8 cellular contexts compared by ENCODE assay signal in the genomic region with DNA sequence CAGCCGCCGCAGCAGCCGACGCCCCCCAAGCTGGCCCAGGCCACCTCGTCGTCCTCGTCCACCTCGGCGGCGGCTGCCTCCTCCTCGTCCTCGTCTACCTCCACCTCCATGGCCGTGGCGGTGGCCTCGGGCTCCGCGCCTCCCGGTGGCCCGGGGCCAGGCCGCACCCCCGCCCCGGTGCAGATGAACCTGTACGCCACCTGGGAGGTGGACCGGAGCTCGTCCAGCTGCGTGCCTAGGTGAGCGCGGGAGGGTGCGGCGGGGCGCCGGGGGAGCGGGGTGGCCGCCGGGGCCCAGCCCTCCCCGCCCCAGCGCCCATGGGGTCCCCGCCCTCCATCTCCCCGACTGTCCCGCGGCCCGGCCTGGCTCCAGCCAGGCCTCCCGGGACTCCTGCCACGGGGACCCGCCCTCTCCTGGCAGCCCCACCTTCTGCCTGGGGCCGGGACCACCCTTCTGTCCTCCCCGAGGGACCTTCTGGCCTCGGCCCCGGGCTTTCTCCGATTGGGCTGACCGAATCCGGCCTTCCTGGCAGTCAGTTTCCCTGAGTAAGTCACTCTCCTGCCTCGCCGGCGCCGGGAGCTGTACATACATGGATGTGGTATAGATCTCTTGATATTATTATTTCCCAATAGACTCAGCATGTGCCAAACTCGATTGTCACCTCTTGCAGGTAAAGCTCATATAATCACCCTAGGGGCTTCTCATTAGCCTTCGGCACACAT. TPM values are rescaled to one million over a fixed set of nuclear protein-coding genes. Genes with fewer than 3 reads are reported as not detected.
A peak's percentile ranks its signal among the peaks of the same experiment; 100 is the strongest.
DNase-seq lines count a peak whose midpoint lies in the region; ATAC-seq and TF ChIP-seq lines count a peak whose summit lies in the region.

No MANE protein-coding gene starts in this region.

- peak overlapping the region; percentile 99 for H3K4me2 ChIP-seq in Karpas-422 (ENCODE audit: low read depth, low read length, poor library complexity, severe bottlenecking)

- intact Hi-C loops in adrenal gland (cut with DNase I) = loop anchor here (2.0 to 10.0 kb wide), 2 partner anchors 60 to 574 kb away; no protein-coding TSS in a partner anchor

- peak; percentile 14 for ATAC-seq in GM19452 (IDR thresholded peaks at IDR 0.05; ENCODE audit: unreplicated experiment)

- H3K4me1 ChIP-seq in Karpas-422 (ENCODE audit: low read length) = peaks cover 60% of the 10 kb centered on the region
- peaks cover 18 to 39% of the 10 kb centered on the region in 2 donors for H3K4me1 ChIP-seq in adrenal gland (replicated peaks in 1 of 2)
- H3K4me1 ChIP-seq in right atrium auricular region = peaks cover 0 to 41% of the 10 kb centered on the region in 2 donors
- H3K4me1 ChIP-seq in rectal smooth muscle tissue (ENCODE audit: control insufficient read depth, insufficient read depth, low read length) = peaks cover 13% of the 10 kb centered on the region

- no peaks in the 10 kb centered on the region for H3K27me3 ChIP-seq in Karpas-422 (ENCODE audit: low read length)
- H3K27me3 ChIP-seq in adrenal gland = no peaks in the 10 kb centered on the region
- no peaks in the 10 kb centered on the region for H3K27me3 ChIP-seq in right atrium auricular region
- no peaks in the 10 kb centered on the region for H3K27me3 ChIP-seq in rectal smooth muscle tissue (ENCODE audit: control insufficient read depth, insufficient read depth, low read length)

- peaks cover 34% of the 10 kb centered on the region for H3K36me3 ChIP-seq in Karpas-422 (ENCODE audit: insufficient read depth, low read length)
- peaks cover 0 to 27% of the 10 kb centered on the region in 2 donors for H3K36me3 ChIP-seq in adrenal gland (replicated peaks in 1 of 2)
- peaks cover 29% of the 10 kb centered on the region for H3K36me3 ChIP-seq in right atrium auricular region
- peaks cover 19% of the 10 kb centered on the region for H3K36me3 ChIP-seq in rectal smooth muscle tissue (ENCODE audit: control insufficient read depth, insufficient read depth, low read length)

- H3K4me3 ChIP-seq in Karpas-422 (ENCODE audit: low read length) (peak overlapping the region; percentile 82), adrenal gland (peak overlapping the region; percentile 13 to 75 (median 62)), right atrium auricular region (peak overlapping the region; percentile 67 to 93), rectal smooth muscle tissue (ENCODE audit: low read length) (peak overlapping the region; percentile 76)

- peak overlapping the region; percentile 87 for H3K9ac ChIP-seq in Karpas-422 (ENCODE audit: low read length)
- H3K9ac ChIP-seq in rectal smooth muscle tissue (ENCODE audit: low read length) = no peak overlapping the region

- 1 to 3% (median 2%) methylated on average over 12 to 58 of the region's 58 CpGs for WGBS in adrenal gland, 4 donors

- H4K20me1 ChIP-seq in Karpas-422 (ENCODE audit: insufficient read depth, low read depth, low read length) = no peaks in the 10 kb centered on the region

- no peak for TF ChIP-seq POLR2A in adrenal gland (IDR thresholded peaks at IDR 0.05)

- TF ChIP-seq CTCF in adrenal gland (IDR thresholded peaks at IDR 0.05) (no peak), right atrium auricular region (IDR thresholded peaks at IDR 0.05) (peak in 1 of 2 donors; percentile 6)

- H3K79me2 ChIP-seq in Karpas-422 (ENCODE audit: low read length) = peaks cover 58% of the 10 kb centered on the region

- H3K9me2 ChIP-seq in Karpas-422 (replicated peaks; ENCODE audit: insufficient read depth, low read length) = no peaks in the 10 kb centered on the region

- no peaks in the 10 kb centered on the region for H3K9me3 ChIP-seq in Karpas-422 (ENCODE audit: low read length)
- no peaks in the 10 kb centered on the region for H3K9me3 ChIP-seq in adrenal gland (replicated peaks in 1 of 3)
- no peaks in the 10 kb centered on the region for H3K9me3 ChIP-seq in right atrium auricular region

- peak in 9 of 14 donors; percentile 25 to 53 (median 41) for DNase-seq in C1 segment of cervical spinal cord (lab: John Stamatoyannopoulos, UW)
- DNase-seq in Karpas-422 = peak; percentile 70
- peak; percentile 51 to 74 (median 65) for DNase-seq in adrenal gland
- peak; percentile 85 for DNase-seq in right atrium auricular region (ENCODE audit: low spot score)
- DNase-seq in HuH-7.5 (ENCODE audit: low spot score) = no peak
- no peak for DNase-seq in NCI-H2081 treated with DMSO at 0.1 percent for 48 hours (lab: John Stamatoyannopoulos, UW)

- H3K27ac ChIP-seq in Karpas-422 (ENCODE audit: low read length) (peak overlapping the region; percentile 81), adrenal gland (peak overlapping the region; percentile 48 to 98 (median 79)), right atrium auricular region (peak overlapping the region; percentile 92 to 95), rectal smooth muscle tissue (ENCODE audit: low read depth, low read length) (peak overlapping the region; percentile 80)

- no peak overlapping the region for H2AFZ ChIP-seq in Karpas-422 (ENCODE audit: low read length)

RNA-seq across cellular contexts. Expression of a gene that starts 0.7 kb away (rescaled TPM):
- total RNA-seq in Karpas-422 (2014; rRNA removed; shearing (Covaris generic); ENCODE audit: low replicate concordance) = 60.5 and 81.1 TPM in 2 replicates
- 10 to 100 TPM; 30.5 to 60.5 (median 51.9) TPM for total RNA-seq in adrenal gland
- 10 to 100 TPM; 23.9 to 37.4 (median 29.9) TPM for polyA plus RNA-seq in adrenal gland
- 10 to 100 TPM; 47.7 to 88.9 TPM for total RNA-seq in right atrium auricular region

RNA-seq across cellular contexts. Expression of a gene that starts 18.6 kb away (rescaled TPM):
- total RNA-seq in Karpas-422 (2014; rRNA removed; shearing (Covaris generic); ENCODE audit: low replicate concordance) = 89.0 and 166 TPM in 2 replicates
- 100 to 1,000 TPM; 125 to 177 (median 145) TPM for total RNA-seq in adrenal gland
- polyA plus RNA-seq in adrenal gland = 100 to 1,000 TPM; 101 to 196 (median 127) TPM
- total RNA-seq in right atrium auricular region = 100 to 1,000 TPM in 1 of 2 donors, 10 to 100 TPM in 1; 62.5 to 111 TPM

RNA-seq across cellular contexts. Expression of a gene that starts 21.8 kb away (rescaled TPM):
- not detected in 2 replicates for total RNA-seq in Karpas-422 (2014; rRNA removed; shearing (Covaris generic); ENCODE audit: low replicate concordance)
- total RNA-seq in adrenal gland (under 1 TPM in 3 of 8 donors, not detected in 5; 0.17 to 0.41 (median 0.27) TPM), right atrium auricular region (10 to 100 TPM; 22.7 to 29.0 TPM)
- not detected for polyA plus RNA-seq in adrenal gland

RNA-seq across cellular contexts. Expression of a gene that starts 44.5 kb away (rescaled TPM):
- not detected in 2 replicates for total RNA-seq in Karpas-422 (2014; rRNA removed; shearing (Covaris generic); ENCODE audit: low replicate concordance)
- total RNA-seq in adrenal gland (under 1 TPM in 3 of 8 donors, not detected in 5; 0.20 to 0.47 (median 0.41) TPM), right atrium auricular region (not detected)
- polyA plus RNA-seq in adrenal gland = 1 to 10 TPM in 1 of 3 donors, under 1 TPM in 2; 0.37 to 2.3 (median 0.61) TPM

RNA-seq across cellular contexts. Expression of a gene that starts 59.0 kb away (rescaled TPM):
- not detected in 2 replicates for total RNA-seq in Karpas-422 (2014; rRNA removed; shearing (Covaris generic); ENCODE audit: low replicate concordance)
- under 1 TPM in 1 of 8 donors, not detected in 7; 0.55 TPM for total RNA-seq in adrenal gland
- under 1 TPM in 1 of 3 donors, not detected in 2; 0.24 TPM for polyA plus RNA-seq in adrenal gland
- total RNA-seq in right atrium auricular region = 1 to 10 TPM; 2.6 to 6.3 TPM

Comparison
In these comparisons a context has a peak if more than half of its experiments do, and no peak if none do; other contexts are left out.
1. DNase-seq: peak in C1 segment of cervical spinal cord (9 of 14), Karpas-422 (single experiment), adrenal gland (7 of 7) and right atrium auricular region (single experiment); none in HuH-7.5 (single experiment) and NCI-H2081 treated with DMSO at 0.1 percent for 48 hours (single experiment).
2. RNA of a gene that starts 21.8 kb away (total RNA-seq): 22.7 to 29.0 TPM in right atrium auricular region; 0.17 to 0.41 TPM in adrenal gland and not detected in Karpas-422; every median in the first group is over 10 times any median in the second.
3. Peak in every context shown above with its lines, with median percentiles within 50 percentile points of each other: H3K27ac ChIP-seq and H3K4me3 ChIP-seq.